ENCODE assay signal across 23 cellular contexts in genomic region chr3:164375538-164375937, GRCh38.
"Had no signal": no experiment of that assay in that cellular context is flagged by ENCODE, and none has a peak within 500 bp of the region (broad histone marks: within the 10 kb centered on the region; RNA-seq: fewer than 3 reads in every experiment).

No MANE protein-coding gene starts in this region.

- H3K4me2 ChIP-seq: KMS-11 had no signal

- ATAC-seq: activated naive CD4-positive, alpha-beta T cell treated with anti-CD3 and anti-CD28 coated beads, Interleukin-2, amount 50 U/mL, for 72 hours; activated naive CD8-positive, alpha-beta T cell treated with anti-CD3 and anti-CD28 coated beads, Interleukin-2, amount 50 U/mL, for 24 hours; activated T-cell treated with anti-CD3 and anti-CD28 coated beads, Interleukin-2, amount 50 U/mL, for 4 hours; T-cell had no signal

- DNase-seq: activated CD4-positive, alpha-beta memory T cell treated with anti-CD3 and anti-CD28 coated beads for 36 hours; activated CD4-positive, alpha-beta T cell treated with anti-CD3 and anti-CD28 coated beads, Interleukin-2, amount 10 ng/mL, durations not matched to agents 7 days and 5 days; activated CD4-positive, CD25-positive, alpha-beta regulatory T cell; activated CD8-positive, alpha-beta memory T cell treated with anti-CD3 and anti-CD28 coated beads for 24 hours; activated effector memory CD4-positive, alpha-beta T cell treated with anti-CD3 and anti-CD28 coated beads, Interleukin-2, amount 50 U/mL, for 16 hours; activated naive CD4-positive, alpha-beta T cell treated with Interleukin-2 at 50 U/mL for 16 hours; activated naive CD8-positive, alpha-beta T cell treated with anti-CD3 and anti-CD28 coated beads, Interleukin-2, amount 50 U/mL, for 24 hours; activated T-cell treated with anti-CD3 and anti-CD28 coated beads, Interleukin-2, amount 50 U/mL, for 4 hours; amygdala; MM.1S; NCI-H1105 treated with DMSO at 0.1 percent for 48 hours; NCI-H1436 treated with DMSO at 0.1 percent for 48 hours; NCI-H187; NCI-H2081; SHP77; T-cell; T-helper 2 cell; T1000 had no signal

- H3K27ac ChIP-seq: KMS-11, VCaP had no signal

- H3K9ac ChIP-seq: KMS-11 had no signal

- FAIRE-seq: astrocyte, RCC 7860 had no signal
